ENCODE assay signal across 8 cellular contexts in genomic region chr2:74532222-74532621, GRCh38. TPM values are rescaled to one million over a fixed set of nuclear protein-coding genes. Genes with fewer than 3 reads are reported as not detected.
DNase-seq lines count a peak whose midpoint lies in the region; ATAC-seq and TF ChIP-seq lines count a peak whose summit lies in the region.

No MANE protein-coding gene starts in this region.

- TF ChIP-seq CTCF in GM12875 (IDR thresholded peaks at IDR 0.05; ENCODE audit: borderline replicate concordance, insufficient read depth, low read depth, low read length) (peak; percentile 11; the same call in 1 of the 2 replicates), glutamatergic neuron (IDR thresholded peaks at IDR 0.05; ENCODE audit: partially characterized antibody, unreplicated experiment) (no peak)

- peak; percentile 50 for DNase-seq in Ammon's horn (ENCODE audit: low spot score)
- DNase-seq in SW480 (ENCODE audit: low spot score), result peak; percentile 62
- no peak for DNase-seq in glutamatergic neuron
- DNase-seq in NCI-H2029 treated with DMSO at 0.1 percent for 48 hours (lab: John Stamatoyannopoulos, UW), result no peak
- DNase-seq in NCI-H2196 treated with DMSO at 0.1 percent for 48 hours (lab: John Stamatoyannopoulos, UW; ENCODE audit: unreplicated experiment), result no peak

- H3K9me3 Mint-ChIP-seq in glutamatergic neuron (ENCODE audit: unreplicated experiment), result peaks cover 23% of the 10 kb centered on the region

- peaks cover 20% of the 10 kb centered on the region for H3K4me1 Mint-ChIP-seq in glutamatergic neuron (ENCODE audit: low read depth, unreplicated experiment)

- peak overlapping the region; percentile 44 for H3K27ac Mint-ChIP-seq in glutamatergic neuron (ENCODE audit: unreplicated experiment)

- no peak overlapping the region for H3K4me3 ChIP-seq in GM12875 (ENCODE audit: low read depth, low read length)

- ATAC-seq in HG03457 (IDR thresholded peaks at IDR 0.05; ENCODE audit: unreplicated experiment) (no peak), HG03280 (IDR thresholded peaks at IDR 0.05; ENCODE audit: unreplicated experiment) (no peak)

- no peaks in the 10 kb centered on the region for H3K36me3 Mint-ChIP-seq in glutamatergic neuron (ENCODE audit: unreplicated experiment)

- H3K27me3 Mint-ChIP-seq in glutamatergic neuron (ENCODE audit: unreplicated experiment), result peaks cover 8% of the 10 kb centered on the region

- H3K4me3 Mint-ChIP-seq in glutamatergic neuron (ENCODE audit: unreplicated experiment), result peak overlapping the region; percentile 79

RNA-seq across cellular contexts. Expression of gene HTRA2, which starts 2.5 kb away (rescaled TPM):
- 46.7 TPM for total RNA-seq in glutamatergic neuron (ENCODE audit: unreplicated experiment)

RNA-seq across cellular contexts. Expression of gene AUP1, which starts 2.7 kb away (rescaled TPM):
- total RNA-seq in glutamatergic neuron (ENCODE audit: unreplicated experiment), result 99.5 TPM

RNA-seq across cellular contexts. Expression of gene DQX1, which starts 6.2 kb away (rescaled TPM):
- 0.91 TPM for total RNA-seq in glutamatergic neuron (ENCODE audit: unreplicated experiment)

RNA-seq across cellular contexts. Expression of gene TLX2, which starts 18.0 kb away (rescaled TPM):
- total RNA-seq in glutamatergic neuron (ENCODE audit: unreplicated experiment), result 21.2 TPM

RNA-seq across cellular contexts. Expression of gene LOXL3, which starts 21.5 kb away (rescaled TPM):
- total RNA-seq in glutamatergic neuron (ENCODE audit: unreplicated experiment), result 64.2 TPM

Comparison
In these comparisons a context has a peak if more than half of its experiments do, and no peak if none do; other contexts are left out.
1. DNase-seq: peak in Ammon's horn (single experiment) and SW480 (single experiment); none in glutamatergic neuron (single experiment), NCI-H2029 treated with DMSO at 0.1 percent for 48 hours (single experiment) and NCI-H2196 treated with DMSO at 0.1 percent for 48 hours (single experiment).